Comparison of ENCODE assay signal across 1 cellular context in genomic region chr19:1173160-1173844, GRCh38.
TF ChIP-seq lines count a peak whose summit lies in the region.

No MANE protein-coding gene starts in this region.

TF ChIP-seq in HEK293, 187 proteins besides CTCF, POLR2A, EP300 and RAD21 (continued from another document):
- TF ChIP-seq ZSCAN18 (tag by site-specific recombination; IDR thresholded peaks at IDR 0.05) = no peak
- no peak for TF ChIP-seq RBAK (tag by site-specific recombination; IDR thresholded peaks at IDR 0.05)
- peak; percentile 45; the same call in 1 of the 2 replicates for TF ChIP-seq ZEB2 (tag by site-specific recombination; IDR thresholded peaks at IDR 0.05)
- TF ChIP-seq ZNF513 (tag by site-specific recombination; IDR thresholded peaks at IDR 0.05) = no peak
- TF ChIP-seq ZFP69B (tag by site-specific recombination; IDR thresholded peaks at IDR 0.05) = peak; percentile 64; the same call in 1 of the 2 replicates
- peak; percentile 46; the same call in 1 of the 2 replicates for TF ChIP-seq ZNF561 (tag by site-specific recombination; IDR thresholded peaks at IDR 0.05; ENCODE audit: borderline replicate concordance)
- TF ChIP-seq PRDM2 (tag by site-specific recombination; IDR thresholded peaks at IDR 0.05; ENCODE audit: borderline replicate concordance) = no peak
- TF ChIP-seq ZNF133 (tag by site-specific recombination; IDR thresholded peaks at IDR 0.05) = no peak
- TF ChIP-seq ZNF707 (tag by site-specific recombination; IDR thresholded peaks at IDR 0.05) = no peak
- TF ChIP-seq ZNF266 (tag by site-specific recombination; IDR thresholded peaks at IDR 0.05; ENCODE audit: low read depth) = no peak
- TF ChIP-seq ATF2 (tag by site-specific recombination; IDR thresholded peaks at IDR 0.05; ENCODE audit: low read depth) = no peak
- TF ChIP-seq ZNF596 (tag by site-specific recombination; IDR thresholded peaks at IDR 0.05) = no peak
- no peak for TF ChIP-seq ZNF747 (tag by site-specific recombination; IDR thresholded peaks at IDR 0.05)
- TF ChIP-seq ZBTB7A (tag by site-specific recombination; IDR thresholded peaks at IDR 0.05; ENCODE audit: low read depth) = peak; percentile 99
- no peak for TF ChIP-seq ZNF292 (tag by site-specific recombination; IDR thresholded peaks at IDR 0.05; ENCODE audit: borderline replicate concordance, low read depth)
- no peak for TF ChIP-seq ZNF549 (tag by site-specific recombination; IDR thresholded peaks at IDR 0.05)
- peak; percentile 45; the same call in 1 of the 2 replicates for TF ChIP-seq KLF8 (tag by site-specific recombination; IDR thresholded peaks at IDR 0.05)
- TF ChIP-seq KLF9 (tag by site-specific recombination; IDR thresholded peaks at IDR 0.05; ENCODE audit: low read depth) = peak; percentile 36; the same call in 1 of the 2 replicates
- peak; percentile 26 for TF ChIP-seq ZBTB26 (tag by site-specific recombination; optimal IDR thresholded peaks at IDR 0.05)
- TF ChIP-seq KLF16 (tag by site-specific recombination; IDR thresholded peaks at IDR 0.05) = no peak
- TF ChIP-seq INSM2 (tag by site-specific recombination; IDR thresholded peaks at IDR 0.05) = no peak; the same call in 1 of the 2 replicates
- no peak for TF ChIP-seq ZNF239 (tag by site-specific recombination; IDR thresholded peaks at IDR 0.05)
- TF ChIP-seq ZIC2 (tag by site-specific recombination; IDR thresholded peaks at IDR 0.05) = peak; percentile 11; the same call in 1 of the 2 replicates
- peak; percentile 58 for TF ChIP-seq WT1 (tag by site-specific recombination; IDR thresholded peaks at IDR 0.05)
- TF ChIP-seq ZNF214 (tag by site-specific recombination; IDR thresholded peaks at IDR 0.05; ENCODE audit: borderline replicate concordance) = no peak
- 0 out of 2 replicates have a peak, but pooled peaks have one; percentile 22 for TF ChIP-seq PRDM4 (tag by site-specific recombination; IDR thresholded peaks at IDR 0.05)
- TF ChIP-seq ZNF10 (tag by site-specific recombination; IDR thresholded peaks at IDR 0.05) = 0 out of 2 replicates have a peak, but pooled peaks have one; percentile 32
- TF ChIP-seq ZBTB48 (tag by site-specific recombination; IDR thresholded peaks at IDR 0.05) = peak; percentile 50; the same call in 1 of the 2 replicates
- TF ChIP-seq ZNF341 (tag by site-specific recombination; IDR thresholded peaks at IDR 0.05; ENCODE audit: low read depth) = peak; percentile 86
- TF ChIP-seq ZNF558 (tag by site-specific recombination; IDR thresholded peaks at IDR 0.05) = no peak
- TF ChIP-seq ZNF692 (tag by site-specific recombination; IDR thresholded peaks at IDR 0.05) = peak; percentile 78
- peak; percentile 84 for TF ChIP-seq GLIS2 (tag by site-specific recombination; IDR thresholded peaks at IDR 0.05)
- peak; percentile 86 for TF ChIP-seq ZNF335 (tag by site-specific recombination; conservative IDR thresholded peaks at IDR 0.05)
- peak; percentile 100 for TF ChIP-seq BCL11B (tag by site-specific recombination; IDR thresholded peaks at IDR 0.05; ENCODE audit: low read depth)
TF ChIP-seq in HEK293: peak in this region for 29.
